11 cellular contexts compared by ENCODE assay signal in genomic region chr5:132663771-132664695, GRCh38. TPM values are rescaled to one million over a fixed set of nuclear protein-coding genes. Genes with fewer than 3 reads are reported as not detected.
DNase-seq lines count a peak whose midpoint lies in the region; ATAC-seq and TF ChIP-seq lines count a peak whose summit lies in the region.
"Had no signal": no experiment of that assay in that cellular context is flagged by ENCODE, and none has a peak within 500 bp of the region (broad histone marks: within the 10 kb centered on the region; RNA-seq: fewer than 3 reads in every experiment).

No MANE protein-coding gene starts in this region.

- no peak overlapping the region for H3K4me3 ChIP-seq in naive thymus-derived CD4-positive, alpha-beta T cell (ENCODE audit: low read length)
- no peak overlapping the region for H3K4me3 ChIP-seq in PC-9
- H3K4me3 ChIP-seq: upper lobe of right lung had no signal

- H3K4me1 ChIP-seq in naive thymus-derived CD4-positive, alpha-beta T cell (ENCODE audit: control insufficient read depth in 2 of 2, insufficient read depth in 2 of 2, low read length in 2 of 2): peaks cover 0 to 28% of the 10 kb centered on the region in 2 donors
- no peaks in the 10 kb centered on the region for H3K4me1 ChIP-seq in PC-9 (replicated peaks; ENCODE audit: insufficient read depth)
- H3K4me1 ChIP-seq: foreskin keratinocyte had no signal

- H3K27me3 Mint-ChIP-seq in naive thymus-derived CD4-positive, alpha-beta T cell: peaks cover 0 to 9% (median 2%) of the 10 kb centered on the region in 5 donors
- H3K27me3 Mint-ChIP-seq: activated naive CD4-positive, alpha-beta T cell treated with anti-CD3 and anti-CD28 coated beads, Interleukin-2, amount 50 U/mL, for 24 hours had no signal

- H3K4me1 Mint-ChIP-seq in naive thymus-derived CD4-positive, alpha-beta T cell: peaks cover 0 to 57% (median 0%) of the 10 kb centered on the region in 7 donors
- H3K4me1 Mint-ChIP-seq: activated naive CD4-positive, alpha-beta T cell treated with anti-CD3 and anti-CD28 coated beads, Interleukin-2, amount 50 U/mL, for 24 hours had no signal

- ATAC-seq in GM18873 (IDR thresholded peaks at IDR 0.05; ENCODE audit: low FRiP score, unreplicated experiment) (peak; percentile 45), GM21786 (IDR thresholded peaks at IDR 0.05; ENCODE audit: unreplicated experiment) (peak; percentile 55)
- ATAC-seq in naive thymus-derived CD4-positive, alpha-beta T cell: peak; percentile 40
- ATAC-seq: foreskin keratinocyte had no signal

- H3K9me3 ChIP-seq in naive thymus-derived CD4-positive, alpha-beta T cell (ENCODE audit: control insufficient read depth in 2 of 3, low read length in 3 of 3): no peaks in the 10 kb centered on the region
- no peaks in the 10 kb centered on the region for H3K9me3 ChIP-seq in PC-9 (ENCODE audit: insufficient read depth, low read depth)
- H3K9me3 ChIP-seq: upper lobe of right lung had no signal

- no peaks in the 10 kb centered on the region for H3K36me3 ChIP-seq in naive thymus-derived CD4-positive, alpha-beta T cell (ENCODE audit: control insufficient read depth in 2 of 3, insufficient read depth in 3 of 3, low read length in 3 of 3)
- no peaks in the 10 kb centered on the region for H3K36me3 ChIP-seq in PC-9 (ENCODE audit: low read depth)
- H3K36me3 ChIP-seq: upper lobe of right lung had no signal

- no peaks in the 10 kb centered on the region for H3K79me2 ChIP-seq in PC-9 (ENCODE audit: low read depth)

- DNase-seq in HT-29 (ENCODE audit: low spot score): peak; percentile 26
- no peak for DNase-seq in naive thymus-derived CD4-positive, alpha-beta T cell
- DNase-seq in HuH-7.5 (ENCODE audit: low spot score): no peak
- no peak for DNase-seq in NCI-H128 (lab: John Stamatoyannopoulos, UW; ENCODE audit: unreplicated experiment)
- no peak for DNase-seq in SHP77 (lab: John Stamatoyannopoulos, UW)
- DNase-seq in PC-9: no peak
- DNase-seq: foreskin keratinocyte, upper lobe of right lung had no signal

- no peaks in the 10 kb centered on the region for H3F3A ChIP-seq in PC-9 (ENCODE audit: insufficient read depth, low read depth)

- peak overlapping the region in 1 of 9 donors; percentile 91 for H3K27ac Mint-ChIP-seq in naive thymus-derived CD4-positive, alpha-beta T cell

- H3K4me2 ChIP-seq in PC-9: no peak overlapping the region

- no TSS peak for BruUV-seq in PC-9 (replicated peaks; lab: Mats Ljungman, UMichigan)

- CTCF ChIA-PET in naive thymus-derived CD4-positive, alpha-beta T cell (lab: Charles Lee): no interaction called here
- CTCF ChIA-PET in PC-9 (lab: Charles Lee): no interaction called here

- intact Hi-C loops in naive thymus-derived CD4-positive, alpha-beta T cell (cut with micrococcal nuclease): loop anchor here in 1 of 2 donors (5.0 kb wide), 1 partner anchor 38 kb away; no protein-coding TSS in a partner anchor
- intact Hi-C loops in PC-9 (cut with micrococcal nuclease; ENCODE audit: unreplicated experiment): no loop called here

- peaks cover 0 to 2% (median 0%) of the 10 kb centered on the region in 11 donors for H3K9me3 Mint-ChIP-seq in naive thymus-derived CD4-positive, alpha-beta T cell
- H3K9me3 Mint-ChIP-seq: activated naive CD4-positive, alpha-beta T cell treated with anti-CD3 and anti-CD28 coated beads, Interleukin-2, amount 50 U/mL, for 24 hours had no signal

- no peaks in the 10 kb centered on the region for H3K9me2 ChIP-seq in PC-9 (ENCODE audit: insufficient read depth)

- H3K27ac ChIP-seq in naive thymus-derived CD4-positive, alpha-beta T cell (ENCODE audit: low read depth, low read length): no peak overlapping the region
- no peak overlapping the region for H3K27ac ChIP-seq in PC-9
- H3K27ac ChIP-seq: foreskin keratinocyte, upper lobe of right lung had no signal

- H3K36me3 Mint-ChIP-seq in naive thymus-derived CD4-positive, alpha-beta T cell: no peaks in the 10 kb centered on the region
- H3K36me3 Mint-ChIP-seq: activated naive CD4-positive, alpha-beta T cell treated with anti-CD3 and anti-CD28 coated beads, Interleukin-2, amount 50 U/mL, for 24 hours had no signal

- no peak for TF ChIP-seq CTCF in PC-9 (conservative IDR thresholded peaks at IDR 0.05)

- H3K4me3 Mint-ChIP-seq in naive thymus-derived CD4-positive, alpha-beta T cell: peak overlapping the region in 2 of 10 donors; percentile 13 to 55
- H3K4me3 Mint-ChIP-seq: activated naive CD4-positive, alpha-beta T cell treated with anti-CD3 and anti-CD28 coated beads, Interleukin-2, amount 50 U/mL, for 24 hours had no signal

- POLR2A ChIA-PET in naive thymus-derived CD4-positive, alpha-beta T cell (lab: Charles Lee): no interaction called here
- POLR2A ChIA-PET in PC-9 (lab: Charles Lee; ENCODE audit: unreplicated experiment): no interaction called here

- no peaks in the 10 kb centered on the region for H4K20me1 ChIP-seq in PC-9 (ENCODE audit: insufficient read depth)

- H2AFZ ChIP-seq in PC-9: no peak overlapping the region

- H3K27me3 ChIP-seq in naive thymus-derived CD4-positive, alpha-beta T cell (ENCODE audit: control insufficient read depth in 2 of 2, insufficient read depth in 2 of 2, low read length in 2 of 2): no peaks in the 10 kb centered on the region
- no peaks in the 10 kb centered on the region for H3K27me3 ChIP-seq in PC-9 (ENCODE audit: insufficient read depth, low read depth)
- H3K27me3 ChIP-seq: foreskin keratinocyte, upper lobe of right lung had no signal

RNA-seq across cellular contexts. Expression of gene IL13, which starts 6.1 kb away (rescaled TPM):
- total RNA-seq in HT-29 (2014; rRNA removed; shearing (Covaris generic)): not detected in 2 replicates
- total RNA-seq in naive thymus-derived CD4-positive, alpha-beta T cell: 10 to 100 TPM in 1 of 5 experiments, under 1 TPM in 2, not detected in 2; 0.50 to 71.3 (median 0.51) TPM
- not detected for polyA plus RNA-seq in naive thymus-derived CD4-positive, alpha-beta T cell
- not detected in 2 replicates for total RNA-seq in PC-9 (2021)
- total RNA-seq: foreskin keratinocyte, upper lobe of right lung had no signal
- polyA plus RNA-seq: foreskin keratinocyte had no signal

RNA-seq across cellular contexts. Expression of gene IL4, which starts 9.8 kb away (rescaled TPM):
- not detected in 2 replicates for total RNA-seq in HT-29 (2014; rRNA removed; shearing (Covaris generic))
- 1 to 10 TPM in 3 of 5 experiments, not detected in 2; 1.1 to 6.0 (median 4.5) TPM for total RNA-seq in naive thymus-derived CD4-positive, alpha-beta T cell
- polyA plus RNA-seq in naive thymus-derived CD4-positive, alpha-beta T cell: not detected
- total RNA-seq in PC-9 (2021): not detected in 2 replicates
- total RNA-seq: foreskin keratinocyte, upper lobe of right lung had no signal
- polyA plus RNA-seq: foreskin keratinocyte had no signal
